Comparison of ENCODE assay signal across 8 cellular contexts in the genomic region with DNA sequence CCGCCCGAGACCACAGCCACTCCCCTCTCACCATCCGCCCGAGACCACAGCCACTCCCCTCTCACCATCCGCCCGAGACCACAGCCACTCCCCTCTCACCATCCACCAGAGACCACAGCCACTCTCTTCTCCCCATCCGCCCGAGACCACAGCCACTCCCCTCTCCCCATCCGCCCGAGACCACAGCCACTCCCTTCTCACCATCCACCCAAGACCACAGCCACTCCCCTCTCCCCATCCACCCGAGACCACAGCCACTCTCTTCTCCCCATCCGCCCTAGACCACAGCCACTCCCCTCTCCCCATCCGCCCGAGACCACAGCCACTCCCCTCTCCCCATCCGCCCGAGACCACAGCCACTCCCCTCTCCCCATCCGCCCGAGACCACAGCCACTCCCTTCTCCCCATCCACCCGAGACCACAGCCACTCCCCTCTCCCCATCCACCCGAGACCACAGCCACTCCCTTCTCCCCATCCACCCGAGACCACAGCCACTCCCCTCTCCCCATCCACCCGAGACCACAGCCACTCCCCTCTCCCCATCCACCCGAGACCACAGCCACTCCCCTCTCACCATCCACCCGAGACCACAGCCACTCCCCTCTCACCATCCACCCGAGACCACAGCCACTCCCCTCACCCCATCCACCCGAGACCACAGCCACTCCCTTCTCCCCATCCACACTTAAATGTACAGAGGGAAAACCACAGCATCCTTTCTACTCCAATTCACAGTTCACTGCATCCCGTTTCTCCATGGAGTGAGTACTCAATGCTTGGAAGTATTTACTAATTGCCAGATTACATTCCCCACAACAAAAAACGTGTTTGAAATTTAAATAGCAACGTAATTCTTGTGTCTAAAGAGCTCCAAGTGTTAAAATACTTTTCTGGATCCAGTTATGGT.
DNase-seq lines count a peak whose midpoint lies in the region; ATAC-seq and TF ChIP-seq lines count a peak whose summit lies in the region.
"Not testable (repeated sequence)": the region's sequence is repeated elsewhere in the genome, so short reads cannot be mapped to it uniquely, and the experiment has no call there.

No MANE protein-coding gene starts in this region.

- DNase-seq in DMS53 (lab: John Stamatoyannopoulos, UW): peak; percentile 29
- DNase-seq in RPMI8226: peak; percentile 40
- DNase-seq in activated CD4-positive, alpha-beta T cell treated with anti-CD3 and anti-CD28 coated beads for 1 hour: peak; percentile 30
- peak; percentile 50 to 51 for DNase-seq in activated T-cell treated with anti-CD3 and anti-CD28 coated beads, Interleukin-2, amount 50 U/mL, for 72 hours
- DNase-seq in central memory CD4-positive, alpha-beta T cell: peak; percentile 59
- DNase-seq in natural killer cell: peak; percentile 57
- DNase-seq in stimulated activated naive CD8-positive, alpha-beta T cell treated with anti-CD3 and anti-CD28 coated beads, Interleukin-15, amount 100 ng/mL, for 72 hours: peak; percentile 54 to 56

- not testable (repeated sequence) for H3K36me3 Mint-ChIP-seq in IgD-negative memory B cell; activated T-cell treated with anti-CD3 and anti-CD28 coated beads, Interleukin-2, amount 50 U/mL, for 72 hours (ENCODE audit: insufficient read depth in 2 of 2); natural killer cell

- not testable (repeated sequence) for H3K9me3 Mint-ChIP-seq in IgD-negative memory B cell; activated T-cell treated with anti-CD3 and anti-CD28 coated beads, Interleukin-2, amount 50 U/mL, for 72 hours; natural killer cell; stimulated activated naive CD8-positive, alpha-beta T cell treated with anti-CD3 and anti-CD28 coated beads, Interleukin-15, amount 100 ng/mL, for 72 hours

- H3K27ac Mint-ChIP-seq in IgD-negative memory B cell (peak overlapping the region; percentile 69 to 95 (median 88)), natural killer cell (peak overlapping the region; percentile 87 to 90)
- peak overlapping the region; percentile 98 for H3K27ac Mint-ChIP-seq in activated T-cell treated with anti-CD3 and anti-CD28 coated beads, Interleukin-2, amount 50 U/mL, for 72 hours
- peak overlapping the region; percentile 26 to 81 for H3K27ac Mint-ChIP-seq in stimulated activated naive CD8-positive, alpha-beta T cell treated with anti-CD3 and anti-CD28 coated beads, Interleukin-15, amount 100 ng/mL, for 72 hours

- H3K4me3 Mint-ChIP-seq in IgD-negative memory B cell: peak overlapping the region in 3 of 4 donors; percentile 27 to 70 (median 68)
- peak overlapping the region in 1 of 2 donors; percentile 65 for H3K4me3 Mint-ChIP-seq in activated T-cell treated with anti-CD3 and anti-CD28 coated beads, Interleukin-2, amount 50 U/mL, for 72 hours
- peak overlapping the region; percentile 77 for H3K4me3 Mint-ChIP-seq in natural killer cell
- not testable (repeated sequence) for H3K4me3 Mint-ChIP-seq in stimulated activated naive CD8-positive, alpha-beta T cell treated with anti-CD3 and anti-CD28 coated beads, Interleukin-15, amount 100 ng/mL, for 72 hours

- not testable (repeated sequence) for H3K4me1 Mint-ChIP-seq in IgD-negative memory B cell; activated T-cell treated with anti-CD3 and anti-CD28 coated beads, Interleukin-2, amount 50 U/mL, for 72 hours (ENCODE audit: low read depth)
- peaks cover 45 to 53% of the 10 kb centered on the region in 2 donors for H3K4me1 Mint-ChIP-seq in natural killer cell
- H3K4me1 Mint-ChIP-seq in stimulated activated naive CD8-positive, alpha-beta T cell treated with anti-CD3 and anti-CD28 coated beads, Interleukin-15, amount 100 ng/mL, for 72 hours: peaks cover 22% of the 10 kb centered on the region

- TF ChIP-seq CTCF in natural killer cell (IDR thresholded peaks at IDR 0.05): not testable (repeated sequence)

- H3K27me3 Mint-ChIP-seq in IgD-negative memory B cell; natural killer cell (ENCODE audit: low read depth in 2 of 2): not testable (repeated sequence)
- peaks cover 35% of the 10 kb centered on the region for H3K27me3 Mint-ChIP-seq in activated T-cell treated with anti-CD3 and anti-CD28 coated beads, Interleukin-2, amount 50 U/mL, for 72 hours (ENCODE audit: low read depth)
- peaks cover 27% of the 10 kb centered on the region for H3K27me3 Mint-ChIP-seq in stimulated activated naive CD8-positive, alpha-beta T cell treated with anti-CD3 and anti-CD28 coated beads, Interleukin-15, amount 100 ng/mL, for 72 hours

- intact Hi-C loops in natural killer cell (cut with micrococcal nuclease): not testable (repeated sequence)

- not testable (repeated sequence) for ATAC-seq in activated T-cell treated with anti-CD3 and anti-CD28 coated beads, Interleukin-2, amount 50 U/mL, for 72 hours (replicated peaks in 1 of 2); stimulated activated naive CD8-positive, alpha-beta T cell treated with anti-CD3 and anti-CD28 coated beads, Interleukin-15, amount 100 ng/mL, for 72 hours
- ATAC-seq in natural killer cell: peak in 1 of 3 donors; percentile 14
